Comparison of ENCODE assay signal across 24 cellular contexts in the genomic region with DNA sequence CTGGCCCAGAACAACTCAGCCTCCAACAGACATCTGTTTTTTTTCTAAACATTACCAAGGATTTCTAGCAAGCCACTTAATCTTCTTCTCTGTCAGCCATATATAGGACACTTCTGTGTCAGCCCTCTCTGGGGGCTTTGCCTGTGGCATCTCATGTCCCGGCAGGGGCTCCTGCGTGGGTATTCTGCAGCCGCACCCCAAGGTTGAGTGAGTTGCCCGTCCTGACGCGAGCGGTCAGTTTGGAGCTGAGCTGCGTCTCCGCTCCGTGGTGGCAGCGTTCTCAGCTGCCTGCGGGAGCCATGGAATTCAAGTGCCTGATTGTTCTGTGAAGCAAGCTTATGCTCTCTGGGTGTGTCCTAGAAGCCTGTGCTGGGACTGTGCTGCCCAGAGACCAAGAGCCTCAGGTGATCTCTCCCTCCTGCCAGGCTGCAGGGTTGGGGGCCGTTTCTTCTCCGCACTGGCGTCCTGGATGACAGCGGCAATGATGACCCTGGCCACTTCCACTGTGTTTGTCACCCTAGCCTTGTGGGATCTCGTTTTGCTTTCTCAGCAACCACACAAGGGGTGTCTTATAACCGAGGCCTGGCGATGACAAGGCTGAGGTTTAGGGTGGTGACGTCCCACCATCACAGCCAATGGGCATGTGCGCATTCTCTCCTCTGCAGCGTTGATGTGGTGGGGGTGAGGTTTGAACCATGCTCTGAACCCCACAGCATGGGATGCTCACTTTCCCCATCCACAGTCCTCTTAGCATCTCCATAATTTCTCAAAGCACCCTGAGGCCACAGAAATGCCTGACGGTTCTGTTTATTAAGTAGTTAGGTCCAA.
"Had no signal": no experiment of that assay in that cellular context is flagged by ENCODE, and none has a peak within 500 bp of the region (broad histone marks: within the 10 kb centered on the region; RNA-seq: fewer than 3 reads in every experiment).

No MANE protein-coding gene starts in this region.

- H3K4me1 Mint-ChIP-seq: activated T-helper 17 cell treated with anti-CD3 and anti-CD28 coated beads, Interleukin-2, amount 50 U/mL, for 72 hours had no signal

- H3K27me3 Mint-ChIP-seq: activated naive CD8-positive, alpha-beta T cell; activated T-helper 17 cell treated with anti-CD3 and anti-CD28 coated beads, Interleukin-2, amount 50 U/mL, for 72 hours; brain had no signal

- H3K27me3 ChIP-seq: Peyer's patch, SJCRH30 had no signal

- DNase-seq: activated CD4-positive, alpha-beta T cell treated with anti-CD3 and anti-CD28 coated beads for 4 hours; activated gamma-delta T cell; activated naive CD4-positive, alpha-beta T cell treated with anti-CD3 and anti-CD28 coated beads for 36 hours; activated T-cell treated with anti-CD3 and anti-CD28 coated beads for 4 hours; activated T-cell treated with anti-CD3 and anti-CD28 coated beads, Interleukin-2, amount 50 U/mL, for 48 hours; amygdala; KG1; NCI-H1048; NCI-H146; NCI-H187 treated with DMSO at 0.1 percent for 48 hours; NCI-H2081 treated with DMSO at 0.1 percent for 48 hours; NCI-H446; NCI-H524; Peyer's patch; Right ventricle myocardium superior; SJCRH30; SK-N-SH; T-helper 1 cell; WERI-Rb-1 had no signal

- H3K9me3 ChIP-seq: Peyer's patch, SJCRH30, SK-N-SH had no signal

- H3K4me3 Mint-ChIP-seq: activated naive CD4-positive, alpha-beta T cell treated with anti-CD3 and anti-CD28 coated beads for 36 hours; activated naive CD8-positive, alpha-beta T cell; activated T-helper 17 cell treated with anti-CD3 and anti-CD28 coated beads, Interleukin-2, amount 50 U/mL, for 72 hours; brain had no signal

- H3K36me3 Mint-ChIP-seq: activated naive CD8-positive, alpha-beta T cell had no signal

- H3K4me3 ChIP-seq: Peyer's patch, SJCRH30 had no signal

- H3K4me1 ChIP-seq: Peyer's patch, SJCRH30 had no signal

- H3K36me3 ChIP-seq: Peyer's patch, SJCRH30 had no signal

- H3K27ac ChIP-seq: Peyer's patch, RWPE1, SJCRH30, WERI-Rb-1 had no signal

- H3K27ac Mint-ChIP-seq: activated naive CD4-positive, alpha-beta T cell treated with anti-CD3 and anti-CD28 coated beads for 36 hours; activated naive CD8-positive, alpha-beta T cell; activated T-helper 17 cell treated with anti-CD3 and anti-CD28 coated beads, Interleukin-2, amount 50 U/mL, for 72 hours had no signal

- ATAC-seq: activated CD4-positive, CD25-positive, alpha-beta regulatory T cell treated with anti-CD3 and anti-CD28 coated beads, Interleukin-2, amount 50 U/mL, for 24 hours; activated T-helper 17 cell treated with anti-CD3 and anti-CD28 coated beads, Interleukin-2, amount 50 U/mL, for 72 hours had no signal

- H3K9me3 Mint-ChIP-seq: activated naive CD4-positive, alpha-beta T cell treated with anti-CD3 and anti-CD28 coated beads for 36 hours; activated T-helper 17 cell treated with anti-CD3 and anti-CD28 coated beads, Interleukin-2, amount 50 U/mL, for 72 hours had no signal
